20 cellular contexts compared by ENCODE assay signal in the genomic region with DNA sequence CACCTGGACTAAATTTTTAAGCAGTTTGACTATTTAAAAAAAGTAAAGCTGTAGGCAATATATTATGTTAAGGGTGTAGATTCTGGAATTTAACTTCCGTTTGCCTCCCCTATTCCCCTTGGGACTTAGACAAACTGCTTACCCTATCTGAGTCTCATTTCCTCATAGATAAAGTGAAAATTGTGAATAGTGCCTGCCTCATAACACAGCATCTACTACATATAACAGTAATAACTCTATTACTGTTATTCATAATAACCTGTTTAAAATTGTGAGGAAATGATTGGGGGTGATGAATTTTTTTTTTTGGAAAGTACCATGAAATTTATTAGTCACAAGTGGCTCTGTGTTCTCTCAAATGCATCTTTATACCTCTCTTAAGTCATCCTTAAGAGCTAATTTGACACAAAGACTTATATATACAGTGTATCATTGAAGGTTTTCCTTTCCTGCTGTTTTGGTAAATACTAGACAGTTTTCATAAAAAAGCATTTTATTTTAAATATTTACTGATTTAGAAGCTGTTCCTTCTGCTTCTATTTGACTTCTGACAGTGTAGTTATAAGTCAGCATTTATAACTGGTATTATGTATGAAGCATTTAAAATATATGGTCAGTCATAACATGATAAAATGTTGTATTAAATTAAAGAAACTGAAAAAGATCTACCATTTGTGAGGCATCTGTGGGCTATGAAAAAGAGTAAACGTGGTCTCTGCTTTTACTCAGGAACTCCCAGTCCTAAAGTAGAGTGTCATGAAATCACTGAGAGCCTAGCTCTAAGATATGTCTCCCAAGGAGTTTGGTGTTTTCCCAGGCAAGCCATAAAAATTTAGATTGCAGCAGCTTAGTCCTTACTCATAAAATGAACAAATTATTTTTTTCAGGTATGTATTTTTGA. TPM values are rescaled to one million over a fixed set of nuclear protein-coding genes. Genes with fewer than 3 reads are reported as not detected.
DNase-seq lines count a peak whose midpoint lies in the region; ATAC-seq, FAIRE-seq and TF ChIP-seq lines count a peak whose summit lies in the region.
"Had no signal": no experiment of that assay in that cellular context is flagged by ENCODE, and none has a peak within 500 bp of the region (broad histone marks: within the 10 kb centered on the region; RNA-seq: fewer than 3 reads in every experiment).

No MANE protein-coding gene starts in this region.

- FAIRE-seq in frontal cortex (lab: Jason Lieb, UNC): no peak
- FAIRE-seq: K562 had no signal

- no peak overlapping the region for H3K27ac ChIP-seq in gastroesophageal sphincter
- H3K27ac ChIP-seq: brain microvascular endothelial cell, foreskin keratinocyte, hepatocyte had no signal

- no peak overlapping the region for H3K27ac Mint-ChIP-seq in stimulated activated memory B cell treated with anti-CD40 and anti-IgM and Interleukin-4, amounts not matched to agents 10 μg/mL and 1 μg/mL and 100 μg/mL, for 72 hours

- ATAC-seq in GM19452 (IDR thresholded peaks at IDR 0.05; ENCODE audit: unreplicated experiment) (peak; percentile 64), HG03565 (IDR thresholded peaks at IDR 0.05; ENCODE audit: unreplicated experiment) (peak; percentile 52), GM19351 (IDR thresholded peaks at IDR 0.05; ENCODE audit: unreplicated experiment) (no peak), gastroesophageal sphincter (no peak)
- ATAC-seq in stimulated activated memory B cell treated with anti-CD40 and anti-IgM and Interleukin-4, amounts not matched to agents 10 μg/mL and 1 μg/mL and 100 μg/mL, for 72 hours: peak; percentile 34
- ATAC-seq: activated T-cell treated with anti-CD3 and anti-CD28 coated beads, Interleukin-2, amount 50 U/mL, for 4 hours; foreskin keratinocyte; HCT116; K562 had no signal

- no peak overlapping the region for H3K4me3 ChIP-seq in gastroesophageal sphincter
- H3K4me3 ChIP-seq: hepatocyte, K562 had no signal

- H3K4me1 Mint-ChIP-seq in stimulated activated memory B cell treated with anti-CD40 and anti-IgM and Interleukin-4, amounts not matched to agents 10 μg/mL and 1 μg/mL and 100 μg/mL, for 72 hours: peaks cover 24% of the 10 kb centered on the region

- peaks cover 0 to 68% of the 10 kb centered on the region in 2 donors for H3K36me3 ChIP-seq in gastroesophageal sphincter
- H3K36me3 ChIP-seq: brain microvascular endothelial cell had no signal

- peaks cover 44% of the 10 kb centered on the region for H3K36me3 Mint-ChIP-seq in stimulated activated memory B cell treated with anti-CD40 and anti-IgM and Interleukin-4, amounts not matched to agents 10 μg/mL and 1 μg/mL and 100 μg/mL, for 72 hours

- H3K4me1 ChIP-seq in gastroesophageal sphincter: peaks cover 0 to 4% (median 4%) of the 10 kb centered on the region in 3 donors
- H3K4me1 ChIP-seq: foreskin keratinocyte had no signal

- no peaks in the 10 kb centered on the region for H3K27me3 ChIP-seq in gastroesophageal sphincter
- H3K27me3 ChIP-seq: brain microvascular endothelial cell, foreskin keratinocyte, hepatocyte had no signal

- H3K4me3 Mint-ChIP-seq in stimulated activated memory B cell treated with anti-CD40 and anti-IgM and Interleukin-4, amounts not matched to agents 10 μg/mL and 1 μg/mL and 100 μg/mL, for 72 hours: no peak overlapping the region
- H3K4me3 Mint-ChIP-seq: activated T-cell treated with anti-CD3 and anti-CD28 coated beads, Interleukin-2, amount 50 U/mL, for 4 hours; CD4-positive, alpha-beta memory T cell; naive B cell had no signal

- no peak for TF ChIP-seq EP300 in gastroesophageal sphincter (IDR thresholded peaks at IDR 0.05)

- DNase-seq in GM13976 (ENCODE audit: low spot score): peak; percentile 38
- DNase-seq in frontal cortex (ENCODE audit: low spot score in 2 of 2): no peak
- DNase-seq: activated naive CD4-positive, alpha-beta T cell treated with Interleukin-2 at 50 U/mL for 16 hours; activated T-cell treated with anti-CD3 and anti-CD28 coated beads, Interleukin-2, amount 50 U/mL, for 4 hours; brain microvascular endothelial cell; CD4-positive, alpha-beta memory T cell; effector CD4-positive, alpha-beta T cell; EL; foreskin keratinocyte; naive B cell; NCI-H2081 treated with DMSO at 0.1 percent for 48 hours; NCI-H774 had no signal

- TF ChIP-seq POLR2A in gastroesophageal sphincter (IDR thresholded peaks at IDR 0.05): no peak

- TF ChIP-seq CTCF in GM13976 (IDR thresholded peaks at IDR 0.05; ENCODE audit: borderline replicate concordance, control extremely low read depth, extremely low read depth, insufficient read depth, missing control alignments) (no peak), gastroesophageal sphincter (IDR thresholded peaks at IDR 0.05) (no peak)

- no peaks in the 10 kb centered on the region for H3K27me3 Mint-ChIP-seq in stimulated activated memory B cell treated with anti-CD40 and anti-IgM and Interleukin-4, amounts not matched to agents 10 μg/mL and 1 μg/mL and 100 μg/mL, for 72 hours
- H3K27me3 Mint-ChIP-seq: CD4-positive, alpha-beta memory T cell; naive B cell had no signal

- 77 to 88% methylated on average over 2 of the region's 2 CpGs for WGBS in gastroesophageal sphincter (ENCODE audit: low coverage in 1 of 2), 2 donors

- in situ Hi-C loops in GM13976 (cut with MboI; ENCODE audit: low sequenced_read_pairs, unreplicated experiment): no loop called here

- H3K9me3 Mint-ChIP-seq in stimulated activated memory B cell treated with anti-CD40 and anti-IgM and Interleukin-4, amounts not matched to agents 10 μg/mL and 1 μg/mL and 100 μg/mL, for 72 hours: no peaks in the 10 kb centered on the region
- H3K9me3 Mint-ChIP-seq: activated T-cell treated with anti-CD3 and anti-CD28 coated beads, Interleukin-2, amount 50 U/mL, for 4 hours; naive B cell had no signal

- H3K9me3 ChIP-seq in gastroesophageal sphincter: no peaks in the 10 kb centered on the region

RNA-seq across cellular contexts. Expression of a gene that starts 46.4 kb away (rescaled TPM):
- total RNA-seq in gastroesophageal sphincter (10 to 100 TPM; 21.4 to 35.3 (median 26.0) TPM), frontal cortex (12.2 TPM)

Comparison
In these comparisons a context has a peak if more than half of its experiments do, and no peak if none do; other contexts are left out.
1. ATAC-seq: peak in GM19452 (single experiment), HG03565 (single experiment) and stimulated activated memory B cell treated with anti-CD40 and anti-IgM and Interleukin-4, amounts not matched to agents 10 μg/mL and 1 μg/mL and 100 μg/mL, for 72 hours (single experiment); none in GM19351 (single experiment) and gastroesophageal sphincter (single experiment).